ENCODE assay signal across 15 cellular contexts in the genomic region with DNA sequence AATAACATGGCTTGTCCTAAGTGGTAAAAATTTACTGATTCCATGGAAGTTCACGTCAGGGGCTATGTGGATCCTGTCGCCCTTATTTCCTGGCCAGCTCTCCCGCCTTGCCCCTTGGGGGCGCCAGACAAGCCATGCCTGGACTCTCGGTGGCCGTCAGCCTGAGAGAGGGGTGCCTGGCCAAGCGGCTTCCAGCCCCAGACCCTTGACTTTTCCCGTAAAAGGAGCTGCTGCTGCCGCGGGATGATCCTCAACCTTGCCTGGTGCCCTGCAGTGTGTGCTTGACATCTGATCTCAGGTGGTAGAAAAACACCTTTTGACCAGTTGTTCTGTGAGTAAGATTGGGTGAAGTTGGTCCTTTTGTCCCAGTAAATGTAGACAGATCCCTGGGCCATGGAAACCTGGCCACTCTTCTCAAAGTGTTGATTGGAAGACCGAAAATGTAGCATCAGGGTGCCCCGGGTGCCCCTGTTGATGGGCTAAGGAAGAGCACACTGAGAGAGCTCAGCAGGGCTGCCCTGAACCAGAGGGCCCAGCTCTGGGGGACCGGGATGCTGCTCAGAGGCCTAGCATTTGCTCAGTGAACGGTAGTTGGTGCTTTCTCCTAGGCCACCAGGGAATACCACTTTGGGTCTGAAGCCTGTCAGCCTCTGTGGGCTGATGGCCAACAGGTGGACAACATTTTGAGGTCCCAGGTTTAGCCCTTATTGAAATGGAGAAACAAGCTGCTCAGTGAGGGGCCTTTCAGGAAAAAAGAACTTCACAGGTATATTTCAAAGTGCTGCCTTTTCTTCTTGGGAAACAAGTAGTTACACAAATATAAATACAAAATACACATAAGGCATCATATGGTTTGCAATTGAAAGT.
DNase-seq lines count a peak whose midpoint lies in the region; ATAC-seq and TF ChIP-seq lines count a peak whose summit lies in the region.
"Had no signal": no experiment of that assay in that cellular context is flagged by ENCODE, and none has a peak within 500 bp of the region (broad histone marks: within the 10 kb centered on the region; RNA-seq: fewer than 3 reads in every experiment).

No MANE protein-coding gene starts in this region.

- H3K4me3 ChIP-seq in GM12865 (ENCODE audit: low read depth, low read length) (no peak overlapping the region), WERI-Rb-1 (ENCODE audit: low read depth, low read length) (no peak overlapping the region)
- H3K4me3 ChIP-seq: thyroid gland had no signal

- no peak for ATAC-seq in GM18867 (IDR thresholded peaks at IDR 0.05; ENCODE audit: unreplicated experiment)

- H3K27me3 ChIP-seq in WERI-Rb-1 (ENCODE audit: insufficient read depth, low read depth, severe bottlenecking), result no peaks in the 10 kb centered on the region
- H3K27me3 ChIP-seq: thyroid gland had no signal

- peak; percentile 50 for TF ChIP-seq CTCF in 22Rv1 (IDR thresholded peaks at IDR 0.05)
- TF ChIP-seq CTCF in GM12865 (IDR thresholded peaks at IDR 0.05; ENCODE audit: insufficient read depth, low read depth, low read length, missing control alignments), result peak; percentile 11
- peak; percentile 72 for TF ChIP-seq CTCF in WERI-Rb-1 (IDR thresholded peaks at IDR 0.05; ENCODE audit: low read depth, low read length)

- H3K27ac ChIP-seq in 22Rv1 (no peak overlapping the region), WERI-Rb-1 (no peak overlapping the region)

- DNase-seq in GM12865 (ENCODE audit: low read depth), result no peak
- DNase-seq in WERI-Rb-1, result peak; percentile 35
- DNase-seq in kidney tubule cell (ENCODE audit: low spot score), result peak; percentile 30
- DNase-seq in GM19240 (ENCODE audit: insufficient read length, low spot score), result no peak
- no peak for DNase-seq in stimulated activated CD4-positive, alpha-beta T cell treated with anti-CD3 and anti-CD28 coated beads, Interleukin-15, amount 100 ng/mL, for 24 hours
- no peak for DNase-seq in AG08395 (ENCODE audit: low spot score)
- DNase-seq: amygdala; DMS79 treated with DMSO at 0.1 percent for 48 hours; NCI-H1436; NCI-H524; stimulated activated CD4-positive, alpha-beta T cell treated with anti-CD3 and anti-CD28 coated beads, Interleukin-1b, Interleukin-23, amount 100 ng/mL, for 48 hours; stimulated activated CD8-positive, alpha-beta memory T cell treated with anti-CD3 and anti-CD28 coated beads, Interleukin-4, amount 100 ng/mL, for 48 hours; thyroid gland had no signal

- H3K36me3 ChIP-seq in WERI-Rb-1, result no peaks in the 10 kb centered on the region
- H3K36me3 ChIP-seq: thyroid gland had no signal

- H3K9me3 ChIP-seq in WERI-Rb-1 (ENCODE audit: severe bottlenecking), result no peaks in the 10 kb centered on the region
- H3K9me3 ChIP-seq: thyroid gland had no signal

Comparison
In these comparisons a context has a peak if more than half of its experiments do, and no peak if none do; other contexts are left out.
1. CTCF ChIP-seq: peak in every context shown above with its lines; median percentile 72 in WERI-Rb-1; 50 in 22Rv1; 11 in GM12865.
2. DNase-seq: peak in WERI-Rb-1 (single experiment) and kidney tubule cell (single experiment); none in GM12865 (single experiment), GM19240 (single experiment), stimulated activated CD4-positive, alpha-beta T cell treated with anti-CD3 and anti-CD28 coated beads, Interleukin-15, amount 100 ng/mL, for 24 hours (single experiment) and AG08395 (single experiment).